2 cellular contexts compared by ENCODE assay signal in the genomic region with DNA sequence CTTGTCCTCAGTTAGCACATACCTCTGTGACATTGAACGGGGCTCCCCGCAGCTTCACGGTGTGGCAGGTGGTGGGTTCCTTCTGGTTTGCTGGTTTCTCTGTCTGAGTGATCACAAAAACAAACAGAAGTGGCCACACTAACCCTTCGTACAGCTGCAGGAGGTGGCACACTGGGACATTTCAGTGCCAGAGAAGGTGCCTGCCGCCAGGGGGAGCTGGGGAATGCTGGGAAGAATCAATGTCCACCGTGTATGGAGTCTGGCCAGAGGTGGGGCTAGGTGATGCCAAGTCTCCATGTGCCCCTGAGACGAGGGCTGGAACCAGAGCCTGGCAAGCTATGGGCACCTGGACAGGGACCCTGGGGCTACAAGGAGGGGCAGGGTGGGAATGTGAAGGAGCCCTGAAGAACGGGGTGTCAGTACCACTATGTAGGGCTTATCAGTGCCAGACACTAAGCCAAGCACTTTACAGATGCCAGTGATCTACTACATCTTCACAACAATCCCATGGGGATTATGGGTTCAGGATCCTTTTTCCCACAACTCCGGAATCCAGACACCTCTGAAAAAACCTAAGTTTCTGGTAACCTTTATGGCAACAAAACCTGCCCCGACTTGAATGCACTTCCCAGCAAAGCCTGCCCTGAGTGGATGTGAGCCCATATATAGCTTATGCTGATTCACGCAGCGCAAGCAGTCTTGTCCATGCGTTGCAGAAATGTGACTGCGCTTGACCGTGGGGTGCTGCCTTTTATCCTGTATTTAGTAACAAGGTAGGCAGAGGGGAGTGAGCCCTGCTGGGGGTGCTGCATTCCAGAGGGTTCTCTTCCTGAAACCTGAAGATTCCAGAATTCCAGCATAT.
TF ChIP-seq lines count a peak whose summit lies in the region.

No MANE protein-coding gene starts in this region.

TF ChIP-seq in IMR-90, 13 proteins besides CTCF, POLR2A, EP300 and RAD21:
- TF ChIP-seq, protein P1, sequence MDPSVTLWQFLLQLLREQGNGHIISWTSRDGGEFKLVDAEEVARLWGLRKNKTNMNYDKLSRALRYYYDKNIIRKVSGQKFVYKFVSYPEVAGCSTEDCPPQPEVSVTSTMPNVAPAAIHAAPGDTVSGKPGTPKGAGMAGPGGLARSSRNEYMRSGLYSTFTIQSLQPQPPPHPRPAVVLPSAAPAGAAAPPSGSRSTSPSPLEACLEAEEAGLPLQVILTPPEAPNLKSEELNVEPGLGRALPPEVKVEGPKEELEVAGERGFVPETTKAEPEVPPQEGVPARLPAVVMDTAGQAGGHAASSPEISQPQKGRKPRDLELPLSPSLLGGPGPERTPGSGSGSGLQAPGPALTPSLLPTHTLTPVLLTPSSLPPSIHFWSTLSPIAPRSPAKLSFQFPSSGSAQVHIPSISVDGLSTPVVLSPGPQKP (IDR thresholded peaks at IDR 0.05; ENCODE audit: borderline replicate concordance, low read depth, low read length): no peak
- no peak for TF ChIP-seq FOS (IDR thresholded peaks at IDR 0.05; ENCODE audit: low read depth, low read length)

TF ChIP-seq in HepG2, 621 proteins besides CTCF, POLR2A, EP300 and RAD21:
- no peak for TF ChIP-seq HCFC1 (IDR thresholded peaks at IDR 0.05; ENCODE audit: low read depth, low read length)
- peak; percentile 90 for TF ChIP-seq ZFP36 (IDR thresholded peaks at IDR 0.05; ENCODE audit: borderline replicate concordance, low read depth, low read length, partially characterized antibody)
- peak; percentile 64 for TF ChIP-seq TEAD3 (CRISPR knock-in tag; optimal IDR thresholded peaks at IDR 0.05; ENCODE audit: borderline replicate concordance)
- no peak for TF ChIP-seq SP4 (CRISPR knock-in tag; IDR thresholded peaks at IDR 0.05)
- TF ChIP-seq WIZ (CRISPR knock-in tag; IDR thresholded peaks at IDR 0.05): no peak
- 0 out of 2 replicates have a peak, but pooled peaks have one; percentile 28 for TF ChIP-seq ZNF788 (CRISPR knock-in tag; IDR thresholded peaks at IDR 0.05; ENCODE audit: borderline replicate concordance)
- peak; percentile 24; the same call in 1 of the 2 replicates for TF ChIP-seq SMC3 (IDR thresholded peaks at IDR 0.05; ENCODE audit: low read length)
- TF ChIP-seq, protein P2, sequence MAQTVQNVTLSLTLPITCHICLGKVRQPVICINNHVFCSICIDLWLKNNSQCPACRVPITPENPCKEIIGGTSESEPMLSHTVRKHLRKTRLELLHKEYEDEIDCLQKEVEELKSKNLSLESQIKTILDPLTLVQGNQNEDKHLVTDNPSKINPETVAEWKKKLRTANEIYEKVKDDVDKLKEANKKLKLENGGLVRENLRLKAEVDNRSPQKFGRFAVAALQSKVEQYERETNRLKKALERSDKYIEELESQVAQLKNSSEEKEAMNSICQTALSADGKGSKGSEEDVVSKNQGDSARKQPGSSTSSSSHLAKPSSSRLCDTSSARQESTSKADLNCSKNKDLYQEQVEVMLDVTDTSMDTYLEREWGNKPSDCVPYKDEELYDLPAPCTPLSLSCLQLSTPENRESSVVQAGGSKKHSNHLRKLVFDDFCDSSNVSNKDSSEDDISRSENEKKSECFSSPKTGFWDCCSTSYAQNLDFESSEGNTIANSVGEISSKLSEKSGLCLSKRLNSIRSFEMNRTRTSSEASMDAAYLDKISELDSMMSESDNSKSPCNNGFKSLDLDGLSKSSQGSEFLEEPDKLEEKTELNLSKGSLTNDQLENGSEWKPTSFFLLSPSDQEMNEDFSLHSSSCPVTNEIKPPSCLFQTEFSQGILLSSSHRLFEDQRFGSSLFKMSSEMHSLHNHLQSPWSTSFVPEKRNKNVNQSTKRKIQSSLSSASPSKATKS (CRISPR knock-in tag; IDR thresholded peaks at IDR 0.05): no peak
- no peak for TF ChIP-seq FOXK2 (IDR thresholded peaks at IDR 0.05)
- TF ChIP-seq, protein P3, sequence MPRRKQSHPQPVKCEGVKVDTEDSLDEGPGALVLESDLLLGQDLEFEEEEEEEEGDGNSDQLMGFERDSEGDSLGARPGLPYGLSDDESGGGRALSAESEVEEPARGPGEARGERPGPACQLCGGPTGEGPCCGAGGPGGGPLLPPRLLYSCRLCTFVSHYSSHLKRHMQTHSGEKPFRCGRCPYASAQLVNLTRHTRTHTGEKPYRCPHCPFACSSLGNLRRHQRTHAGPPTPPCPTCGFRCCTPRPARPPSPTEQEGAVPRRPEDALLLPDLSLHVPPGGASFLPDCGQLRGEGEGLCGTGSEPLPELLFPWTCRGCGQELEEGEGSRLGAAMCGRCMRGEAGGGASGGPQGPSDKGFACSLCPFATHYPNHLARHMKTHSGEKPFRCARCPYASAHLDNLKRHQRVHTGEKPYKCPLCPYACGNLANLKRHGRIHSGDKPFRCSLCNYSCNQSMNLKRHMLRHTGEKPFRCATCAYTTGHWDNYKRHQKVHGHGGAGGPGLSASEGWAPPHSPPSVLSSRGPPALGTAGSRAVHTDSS (CRISPR knock-in tag; conservative IDR thresholded peaks at IDR 0.05): no peak
- TF ChIP-seq CBX5 (CRISPR knock-in tag; IDR thresholded peaks at IDR 0.05; ENCODE audit: borderline replicate concordance): peak; percentile 53; the same call in 1 of the 2 replicates
- TF ChIP-seq ZNF7 (CRISPR knock-in tag; IDR thresholded peaks at IDR 0.05): peak; percentile 100
- TF ChIP-seq, protein P4, sequence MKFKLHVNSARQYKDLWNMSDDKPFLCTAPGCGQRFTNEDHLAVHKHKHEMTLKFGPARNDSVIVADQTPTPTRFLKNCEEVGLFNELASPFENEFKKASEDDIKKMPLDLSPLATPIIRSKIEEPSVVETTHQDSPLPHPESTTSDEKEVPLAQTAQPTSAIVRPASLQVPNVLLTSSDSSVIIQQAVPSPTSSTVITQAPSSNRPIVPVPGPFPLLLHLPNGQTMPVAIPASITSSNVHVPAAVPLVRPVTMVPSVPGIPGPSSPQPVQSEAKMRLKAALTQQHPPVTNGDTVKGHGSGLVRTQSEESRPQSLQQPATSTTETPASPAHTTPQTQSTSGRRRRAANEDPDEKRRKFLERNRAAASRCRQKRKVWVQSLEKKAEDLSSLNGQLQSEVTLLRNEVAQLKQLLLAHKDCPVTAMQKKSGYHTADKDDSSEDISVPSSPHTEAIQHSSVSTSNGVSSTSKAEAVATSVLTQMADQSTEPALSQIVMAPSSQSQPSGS (CRISPR knock-in tag; IDR thresholded peaks at IDR 0.05): no peak
- TF ChIP-seq HNRNPL (IDR thresholded peaks at IDR 0.05; ENCODE audit: low read depth, low read length): 0 out of 2 replicates have a peak, but pooled peaks have one; percentile 53
- TF ChIP-seq XRCC5 (optimal IDR thresholded peaks at IDR 0.05; ENCODE audit: low read length): peak; percentile 96
- TF ChIP-seq ZNF24 (IDR thresholded peaks at IDR 0.05): no peak
- TF ChIP-seq, protein P5, sequence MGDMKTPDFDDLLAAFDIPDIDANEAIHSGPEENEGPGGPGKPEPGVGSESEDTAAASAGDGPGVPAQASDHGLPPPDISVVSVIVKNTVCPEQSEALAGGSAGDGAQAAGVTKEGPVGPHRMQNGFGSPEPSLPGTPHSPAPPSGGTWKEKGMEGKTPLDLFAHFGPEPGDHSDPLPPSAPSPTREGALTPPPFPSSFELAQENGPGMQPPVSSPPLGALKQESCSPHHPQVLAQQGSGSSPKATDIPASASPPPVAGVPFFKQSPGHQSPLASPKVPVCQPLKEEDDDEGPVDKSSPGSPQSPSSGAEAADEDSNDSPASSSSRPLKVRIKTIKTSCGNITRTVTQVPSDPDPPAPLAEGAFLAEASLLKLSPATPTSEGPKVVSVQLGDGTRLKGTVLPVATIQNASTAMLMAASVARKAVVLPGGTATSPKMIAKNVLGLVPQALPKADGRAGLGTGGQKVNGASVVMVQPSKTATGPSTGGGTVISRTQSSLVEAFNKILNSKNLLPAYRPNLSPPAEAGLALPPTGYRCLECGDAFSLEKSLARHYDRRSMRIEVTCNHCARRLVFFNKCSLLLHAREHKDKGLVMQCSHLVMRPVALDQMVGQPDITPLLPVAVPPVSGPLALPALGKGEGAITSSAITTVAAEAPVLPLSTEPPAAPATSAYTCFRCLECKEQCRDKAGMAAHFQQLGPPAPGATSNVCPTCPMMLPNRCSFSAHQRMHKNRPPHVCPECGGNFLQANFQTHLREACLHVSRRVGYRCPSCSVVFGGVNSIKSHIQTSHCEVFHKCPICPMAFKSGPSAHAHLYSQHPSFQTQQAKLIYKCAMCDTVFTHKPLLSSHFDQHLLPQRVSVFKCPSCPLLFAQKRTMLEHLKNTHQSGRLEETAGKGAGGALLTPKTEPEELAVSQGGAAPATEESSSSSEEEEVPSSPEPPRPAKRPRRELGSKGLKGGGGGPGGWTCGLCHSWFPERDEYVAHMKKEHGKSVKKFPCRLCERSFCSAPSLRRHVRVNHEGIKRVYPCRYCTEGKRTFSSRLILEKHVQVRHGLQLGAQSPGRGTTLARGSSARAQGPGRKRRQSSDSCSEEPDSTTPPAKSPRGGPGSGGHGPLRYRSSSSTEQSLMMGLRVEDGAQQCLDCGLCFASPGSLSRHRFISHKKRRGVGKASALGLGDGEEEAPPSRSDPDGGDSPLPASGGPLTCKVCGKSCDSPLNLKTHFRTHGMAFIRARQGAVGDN (CRISPR knock-in tag; IDR thresholded peaks at IDR 0.05): peak; percentile 22; the same call in 1 of the 2 replicates
- peak; percentile 35 for TF ChIP-seq STAG1 (CRISPR knock-in tag; IDR thresholded peaks at IDR 0.05)
